Comparison of ENCODE assay signal across 22 cellular contexts in genomic region chr9:84845956-84846355, GRCh38.
"Had no signal": no experiment of that assay in that cellular context is flagged by ENCODE, and none has a peak within 500 bp of the region (broad histone marks: within the 10 kb centered on the region; RNA-seq: fewer than 3 reads in every experiment).

No MANE protein-coding gene starts in this region.

- H3K27ac Mint-ChIP-seq: activated CD8-positive, alpha-beta T cell treated with anti-CD3 and anti-CD28 coated beads, Interleukin-2, amount 10 ng/mL, durations not matched to agents 7 days and 5 days; activated naive CD4-positive, alpha-beta T cell treated with anti-CD3 and anti-CD28 coated beads, Interleukin-2, amount 50 U/mL, for 24 hours; IgD-negative memory B cell had no signal

- H3K36me3 ChIP-seq: cardiac muscle cell, Peyer's patch, SJCRH30, WERI-Rb-1 had no signal

- H3K4me3 Mint-ChIP-seq: activated CD8-positive, alpha-beta T cell treated with anti-CD3 and anti-CD28 coated beads, Interleukin-2, amount 10 ng/mL, durations not matched to agents 7 days and 5 days; activated naive CD4-positive, alpha-beta T cell treated with anti-CD3 and anti-CD28 coated beads, Interleukin-2, amount 50 U/mL, for 24 hours; IgD-negative memory B cell had no signal

- H3K4me1 Mint-ChIP-seq: activated naive CD4-positive, alpha-beta T cell treated with anti-CD3 and anti-CD28 coated beads, Interleukin-2, amount 50 U/mL, for 24 hours had no signal

- H3K27ac ChIP-seq: body of pancreas, cardiac muscle cell, Peyer's patch, SJCRH30, WERI-Rb-1 had no signal

- H3K9me3 ChIP-seq: body of pancreas, Peyer's patch, SJCRH30, SK-N-SH had no signal

- H3K4me1 ChIP-seq: Peyer's patch, SJCRH30 had no signal

- DNase-seq: activated CD4-positive, alpha-beta T cell treated with anti-CD3 and anti-CD28 coated beads for 48 hours; activated CD4-positive, alpha-beta T cell treated with anti-CD3 and anti-CD28 coated beads, Interleukin-2, amount 50 U/mL, for 4 hours; activated CD8-positive, alpha-beta memory T cell treated with anti-CD3 and anti-CD28 coated beads, Interleukin-2, amount 50 U/mL, for 48 hours; activated CD8-positive, alpha-beta T cell treated with anti-CD3 and anti-CD28 coated beads, Interleukin-2, amount 10 ng/mL, durations not matched to agents 7 days and 5 days; activated T-cell treated with anti-CD3 and anti-CD28 coated beads, Interleukin-2, amount 50 U/mL, for 1 hour; aorta; body of pancreas; KG1; NCI-H1092; NCI-H446 treated with DMSO at 0.1 percent for 48 hours; NCI-H524 treated with DMSO at 0.1 percent for 48 hours; NCI-H82; Peyer's patch; Right ventricle myocardium superior; SJCRH30; SK-N-SH; T-helper 1 cell; WERI-Rb-1 had no signal

- H3K27me3 ChIP-seq: body of pancreas, cardiac muscle cell, Peyer's patch, SJCRH30 had no signal

- H3K4me3 ChIP-seq: body of pancreas, cardiac muscle cell, Peyer's patch, SJCRH30 had no signal

- H3K36me3 Mint-ChIP-seq: activated naive CD4-positive, alpha-beta T cell treated with anti-CD3 and anti-CD28 coated beads, Interleukin-2, amount 50 U/mL, for 24 hours; IgD-negative memory B cell had no signal

- ATAC-seq: activated CD4-positive, CD25-positive, alpha-beta regulatory T cell treated with anti-CD3 and anti-CD28 coated beads, Interleukin-2, amount 50 U/mL, for 24 hours; activated CD8-positive, alpha-beta T cell treated with anti-CD3 and anti-CD28 coated beads, Interleukin-2, amount 10 ng/mL, durations not matched to agents 7 days and 5 days; body of pancreas had no signal

- H3K9ac ChIP-seq: SK-N-SH had no signal
